1 cellular context compared by ENCODE assay signal in genomic region chr20:21235713-21236445, GRCh38.
TF ChIP-seq lines count a peak whose summit lies in the region.

No MANE protein-coding gene starts in this region.

TF ChIP-seq in HepG2, 621 proteins besides CTCF, POLR2A, EP300 and RAD21 (continued from another document and continues in another):
- TF ChIP-seq KIAA2018 (CRISPR knock-in tag; IDR thresholded peaks at IDR 0.05; ENCODE audit: borderline replicate concordance) (no peak), ZNF431 (CRISPR knock-in tag; IDR thresholded peaks at IDR 0.05; ENCODE audit: borderline replicate concordance, low read depth) (no peak), ZNF468 (CRISPR knock-in tag; IDR thresholded peaks at IDR 0.05) (no peak), NRL (CRISPR knock-in tag; IDR thresholded peaks at IDR 0.05; ENCODE audit: borderline replicate concordance) (no peak), ZNF761 (CRISPR knock-in tag; conservative IDR thresholded peaks at IDR 0.05) (no peak), ZNF275 (CRISPR knock-in tag; IDR thresholded peaks at IDR 0.05; ENCODE audit: borderline replicate concordance) (peak; percentile 45; the same call in 1 of the 2 replicates), ZNF501 (CRISPR knock-in tag; IDR thresholded peaks at IDR 0.05) (0 out of 2 replicates have a peak, but pooled peaks have one; percentile 41), MNT (IDR thresholded peaks at IDR 0.05) (no peak), ZNF44 (CRISPR knock-in tag; IDR thresholded peaks at IDR 0.05) (no peak), NPAS2 (CRISPR knock-in tag; IDR thresholded peaks at IDR 0.05; ENCODE audit: borderline replicate concordance) (no peak), ZNF383 (CRISPR knock-in tag; IDR thresholded peaks at IDR 0.05; ENCODE audit: borderline replicate concordance) (no peak), NR2F2 (IDR thresholded peaks at IDR 0.05; ENCODE audit: borderline replicate concordance, low read depth) (no peak), ZSCAN31 (CRISPR knock-in tag; IDR thresholded peaks at IDR 0.05; ENCODE audit: low read depth) (no peak), SETDB1 (CRISPR knock-in tag; IDR thresholded peaks at IDR 0.05; ENCODE audit: borderline replicate concordance) (no peak), ZNF781 (CRISPR knock-in tag; IDR thresholded peaks at IDR 0.05; ENCODE audit: borderline replicate concordance, not compliant biosample characterization) (no peak), NFYB (CRISPR knock-in tag; IDR thresholded peaks at IDR 0.05) (no peak), HOXA5 (CRISPR knock-in tag; IDR thresholded peaks at IDR 0.05) (0 out of 2 replicates have a peak, but pooled peaks have one; percentile 51), ZNF75D (CRISPR knock-in tag; IDR thresholded peaks at IDR 0.05; ENCODE audit: borderline replicate concordance) (no peak), DNMT1 (CRISPR knock-in tag; IDR thresholded peaks at IDR 0.05) (no peak), GABPA (IDR thresholded peaks at IDR 0.05; ENCODE audit: low read depth, low read length) (no peak), GABPA (CRISPR knock-in tag; IDR thresholded peaks at IDR 0.05; ENCODE audit: low read depth) (no peak), ZNF333 (CRISPR knock-in tag; IDR thresholded peaks at IDR 0.05; ENCODE audit: borderline replicate concordance) (no peak), THAP11 (CRISPR knock-in tag; IDR thresholded peaks at IDR 0.05) (no peak), GABPB1 (CRISPR knock-in tag; IDR thresholded peaks at IDR 0.05) (0 out of 2 replicates have a peak, but pooled peaks have one; percentile 28), XBP1 (CRISPR knock-in tag; IDR thresholded peaks at IDR 0.05) (no peak), GATAD1 (CRISPR knock-in tag; IDR thresholded peaks at IDR 0.05) (no peak), THAP9 (CRISPR knock-in tag; IDR thresholded peaks at IDR 0.05; ENCODE audit: borderline replicate concordance) (no peak), GPBP1L1 (CRISPR knock-in tag; IDR thresholded peaks at IDR 0.05) (no peak), GLI4 (CRISPR knock-in tag; IDR thresholded peaks at IDR 0.05; ENCODE audit: borderline replicate concordance) (0 out of 2 replicates have a peak, but pooled peaks have one; percentile 35), ZSCAN12 (CRISPR knock-in tag; IDR thresholded peaks at IDR 0.05) (0 out of 2 replicates have a peak, but pooled peaks have one; percentile 22), ZNF737 (CRISPR knock-in tag; IDR thresholded peaks at IDR 0.05; ENCODE audit: borderline replicate concordance) (no peak), MXD4 (CRISPR knock-in tag; IDR thresholded peaks at IDR 0.05) (no peak), AHR (CRISPR knock-in tag; IDR thresholded peaks at IDR 0.05) (0 out of 2 replicates have a peak, but pooled peaks have one; percentile 59), ZNF879 (CRISPR knock-in tag; IDR thresholded peaks at IDR 0.05) (no peak), ZSCAN30 (CRISPR knock-in tag; IDR thresholded peaks at IDR 0.05) (no peak), TCF7L2 (IDR thresholded peaks at IDR 0.05; ENCODE audit: low read depth, low read length) (no peak), ZNF704 (CRISPR knock-in tag; IDR thresholded peaks at IDR 0.05; ENCODE audit: borderline replicate concordance) (no peak), ZMYM2 (CRISPR knock-in tag; IDR thresholded peaks at IDR 0.05) (no peak), TP53 (CRISPR knock-in tag; conservative IDR thresholded peaks at IDR 0.05) (no peak), JUN (CRISPR knock-in tag; IDR thresholded peaks at IDR 0.05) (no peak), ZNF816 (CRISPR knock-in tag; IDR thresholded peaks at IDR 0.05; ENCODE audit: borderline replicate concordance) (no peak), SMC3 (IDR thresholded peaks at IDR 0.05; ENCODE audit: low read length) (peak; percentile 92), ZSCAN25 (CRISPR knock-in tag; IDR thresholded peaks at IDR 0.05) (no peak), KDM5A (IDR thresholded peaks at IDR 0.05; ENCODE audit: borderline replicate concordance, low read length) (no peak), ZNF121 (CRISPR knock-in tag; IDR thresholded peaks at IDR 0.05) (no peak), RXRA (CRISPR knock-in tag; IDR thresholded peaks at IDR 0.05) (peak; percentile 42; the same call in 1 of the 2 replicates), ZNF276 (CRISPR knock-in tag; IDR thresholded peaks at IDR 0.05; ENCODE audit: low read depth) (no peak), ZNF230 (CRISPR knock-in tag; IDR thresholded peaks at IDR 0.05) (no peak), ZBTB43 (CRISPR knock-in tag; conservative IDR thresholded peaks at IDR 0.05) (peak; percentile 57; the same call in 1 of the 2 replicates)
